In the genomic region with DNA sequence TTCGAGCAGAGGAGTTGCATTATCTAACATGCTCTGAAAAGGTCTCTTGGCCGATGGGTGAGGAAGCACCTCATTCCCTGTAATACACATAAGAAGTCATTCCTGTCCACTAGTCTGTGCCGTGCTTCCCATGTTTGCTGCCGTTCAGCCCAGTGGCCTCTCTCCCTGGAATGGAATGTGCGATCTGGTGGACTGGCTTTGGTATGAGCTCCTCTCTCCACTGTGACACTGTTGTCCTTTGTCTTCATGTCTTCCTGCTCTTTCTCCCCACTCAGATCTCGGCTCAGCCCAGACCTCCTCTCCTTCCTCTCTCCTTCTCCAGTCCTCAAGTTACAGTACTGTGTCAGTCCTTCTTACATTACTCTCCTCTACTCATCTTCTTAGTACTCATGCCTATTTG, we compare ENCODE assay signal across 1 cellular context.
TF ChIP-seq lines count a peak whose summit lies in the region.

No MANE protein-coding gene starts in this region.

TF ChIP-seq in IMR-90, 13 proteins besides CTCF, POLR2A, EP300 and RAD21:
- no peak for TF ChIP-seq NFE2L2 (IDR thresholded peaks at IDR 0.05; ENCODE audit: low read depth, low read length)
- no peak for TF ChIP-seq FOS (IDR thresholded peaks at IDR 0.05; ENCODE audit: low read depth, low read length)
- no peak for TF ChIP-seq SMC3 (IDR thresholded peaks at IDR 0.05; ENCODE audit: low read depth, low read length)
- no peak for TF ChIP-seq MXI1 (IDR thresholded peaks at IDR 0.05; ENCODE audit: borderline replicate concordance, low read depth, low read length)
- no peak for TF ChIP-seq RFX5 (IDR thresholded peaks at IDR 0.05; ENCODE audit: low read depth, low read length)
- no peak for TF ChIP-seq BHLHE40 (IDR thresholded peaks at IDR 0.05; ENCODE audit: low read depth, low read length)
- TF ChIP-seq, protein P1, sequence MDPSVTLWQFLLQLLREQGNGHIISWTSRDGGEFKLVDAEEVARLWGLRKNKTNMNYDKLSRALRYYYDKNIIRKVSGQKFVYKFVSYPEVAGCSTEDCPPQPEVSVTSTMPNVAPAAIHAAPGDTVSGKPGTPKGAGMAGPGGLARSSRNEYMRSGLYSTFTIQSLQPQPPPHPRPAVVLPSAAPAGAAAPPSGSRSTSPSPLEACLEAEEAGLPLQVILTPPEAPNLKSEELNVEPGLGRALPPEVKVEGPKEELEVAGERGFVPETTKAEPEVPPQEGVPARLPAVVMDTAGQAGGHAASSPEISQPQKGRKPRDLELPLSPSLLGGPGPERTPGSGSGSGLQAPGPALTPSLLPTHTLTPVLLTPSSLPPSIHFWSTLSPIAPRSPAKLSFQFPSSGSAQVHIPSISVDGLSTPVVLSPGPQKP (IDR thresholded peaks at IDR 0.05; ENCODE audit: borderline replicate concordance, low read depth, low read length) = no peak
- TF ChIP-seq RCOR1 (IDR thresholded peaks at IDR 0.05; ENCODE audit: insufficient replicate concordance, low read length) = no peak
- no peak for TF ChIP-seq CHD1 (IDR thresholded peaks at IDR 0.05; ENCODE audit: low read depth, low read length)
- no peak for TF ChIP-seq MAZ (IDR thresholded peaks at IDR 0.05; ENCODE audit: borderline replicate concordance, low read depth, low read length)
- TF ChIP-seq CEBPB (IDR thresholded peaks at IDR 0.05; ENCODE audit: low read depth, low read length) = no peak
- TF ChIP-seq, protein P2, sequence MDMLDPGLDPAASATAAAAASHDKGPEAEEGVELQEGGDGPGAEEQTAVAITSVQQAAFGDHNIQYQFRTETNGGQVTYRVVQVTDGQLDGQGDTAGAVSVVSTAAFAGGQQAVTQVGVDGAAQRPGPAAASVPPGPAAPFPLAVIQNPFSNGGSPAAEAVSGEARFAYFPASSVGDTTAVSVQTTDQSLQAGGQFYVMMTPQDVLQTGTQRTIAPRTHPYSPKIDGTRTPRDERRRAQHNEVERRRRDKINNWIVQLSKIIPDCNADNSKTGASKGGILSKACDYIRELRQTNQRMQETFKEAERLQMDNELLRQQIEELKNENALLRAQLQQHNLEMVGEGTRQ (IDR thresholded peaks at IDR 0.05; ENCODE audit: low read depth, low read length) = no peak
- TF ChIP-seq MAFK (IDR thresholded peaks at IDR 0.05; ENCODE audit: low read depth, low read length) = no peak
TF ChIP-seq in IMR-90: peak in this region for 0.
